ENCODE assay signal across 22 cellular contexts in genomic region chr6:61586934-61587537, GRCh38.
"Had no signal": no experiment of that assay in that cellular context is flagged by ENCODE, and none has a peak within 500 bp of the region (broad histone marks: within the 10 kb centered on the region; RNA-seq: fewer than 3 reads in every experiment).

No MANE protein-coding gene starts in this region.

- H3K4me1 Mint-ChIP-seq: activated naive CD8-positive, alpha-beta T cell treated with anti-CD3 and anti-CD28 coated beads, Interleukin-2, amount 50 U/mL, for 24 hours; naive thymus-derived CD4-positive, alpha-beta T cell; neural crest cell had no signal

- H3K9me3 ChIP-seq: body of pancreas, lower lobe of right lung, tibial artery had no signal

- H3K4me3 ChIP-seq: body of pancreas, cardiac muscle cell, lower lobe of right lung, tibial artery had no signal

- H3K36me3 Mint-ChIP-seq: naive thymus-derived CD4-positive, alpha-beta T cell had no signal

- H3K4me1 ChIP-seq: body of pancreas, foreskin keratinocyte, lower lobe of right lung, tibial artery had no signal

- ATAC-seq: activated CD8-positive, alpha-beta T cell treated with anti-CD3 and anti-CD28 coated beads, Interleukin-2, amount 10 ng/mL, durations not matched to agents 7 days and 5 days; activated naive CD8-positive, alpha-beta T cell treated with anti-CD3 and anti-CD28 coated beads, Interleukin-2, amount 50 U/mL, for 24 hours; body of pancreas; foreskin keratinocyte; left colon; lower lobe of right lung; naive thymus-derived CD4-positive, alpha-beta T cell; stimulated activated naive CD8-positive, alpha-beta T cell treated with anti-CD3 and anti-CD28 coated beads, Interleukin-15, Interleukin-2, amounts not matched to agents 100 U/mL and 50 U/mL, for 24 hours had no signal

- H3K27ac ChIP-seq: body of pancreas, cardiac muscle cell, foreskin keratinocyte, lower lobe of right lung, tibial artery had no signal

- H3K27me3 Mint-ChIP-seq: activated naive CD8-positive, alpha-beta T cell treated with anti-CD3 and anti-CD28 coated beads, Interleukin-2, amount 50 U/mL, for 24 hours; naive thymus-derived CD4-positive, alpha-beta T cell; progenitor cell of endocrine pancreas had no signal

- H3K36me3 ChIP-seq: cardiac muscle cell, lower lobe of right lung, tibial artery had no signal

- H3K27ac Mint-ChIP-seq: activated CD8-positive, alpha-beta T cell treated with anti-CD3 and anti-CD28 coated beads, Interleukin-2, amount 10 ng/mL, durations not matched to agents 7 days and 5 days; activated naive CD8-positive, alpha-beta T cell treated with anti-CD3 and anti-CD28 coated beads, Interleukin-2, amount 50 U/mL, for 24 hours; activated T-helper 1 cell treated with anti-CD3 and anti-CD28 coated beads, Interleukin-12 subunit alpha, Interleukin-12 subunit beta, Interleukin-2, Interleukin-4 antibody, amounts not matched to agents 30 ng/mL and 10 ng/mL and 1 ng/mL, durations not matched to agents 14 hours and 24 hours and 36 hours; naive thymus-derived CD4-positive, alpha-beta T cell; progenitor cell of endocrine pancreas; T-helper 1 cell treated with Interleukin-12 subunit alpha and Interleukin-12 subunit beta and Interleukin-4 antibody, amounts not matched to agents 30 μg/mL and 1 μg/mL, for 36 hours had no signal

- DNase-seq: activated CD4-positive, alpha-beta T cell treated with anti-CD3 and anti-CD28 coated beads for 1 hour; activated CD4-positive, alpha-beta T cell treated with anti-CD3 and anti-CD28 coated beads, Interleukin-2, amount 50 U/mL, for 1 hour; activated CD8-positive, alpha-beta T cell treated with anti-CD3 and anti-CD28 coated beads, Interleukin-2, amount 10 ng/mL, durations not matched to agents 7 days and 5 days; activated gamma-delta T cell; activated naive CD4-positive, alpha-beta T cell treated with anti-CD3 and anti-CD28 coated beads, Interleukin-2, amount 50 U/mL, for 16 hours; activated naive CD8-positive, alpha-beta T cell treated with anti-CD3 and anti-CD28 coated beads, Interleukin-2, amount 50 U/mL, for 24 hours; body of pancreas; effector CD4-positive, alpha-beta T cell; foreskin keratinocyte; islet precursor cell; left colon; lower lobe of right lung; naive thymus-derived CD4-positive, alpha-beta T cell; stimulated activated CD4-positive, alpha-beta T cell treated with anti-CD3 and anti-CD28 coated beads, Interleukin-4, amount 100 ng/mL, for 24 hours; stimulated activated naive CD8-positive, alpha-beta T cell treated with anti-CD3 and anti-CD28 coated beads, Interleukin-15, Interleukin-2, amounts not matched to agents 100 U/mL and 50 U/mL, for 24 hours; T1000; tibial artery had no signal

- H3K9me3 Mint-ChIP-seq: neural crest cell had no signal

- H3K4me3 Mint-ChIP-seq: activated CD8-positive, alpha-beta T cell treated with anti-CD3 and anti-CD28 coated beads, Interleukin-2, amount 10 ng/mL, durations not matched to agents 7 days and 5 days; activated naive CD8-positive, alpha-beta T cell treated with anti-CD3 and anti-CD28 coated beads, Interleukin-2, amount 50 U/mL, for 24 hours; activated T-helper 1 cell treated with anti-CD3 and anti-CD28 coated beads, Interleukin-12 subunit alpha, Interleukin-12 subunit beta, Interleukin-2, Interleukin-4 antibody, amounts not matched to agents 30 ng/mL and 10 ng/mL and 1 ng/mL, durations not matched to agents 14 hours and 24 hours and 36 hours; naive thymus-derived CD4-positive, alpha-beta T cell; neural crest cell; T-helper 1 cell treated with Interleukin-12 subunit alpha and Interleukin-12 subunit beta and Interleukin-4 antibody, amounts not matched to agents 30 μg/mL and 1 μg/mL, for 36 hours had no signal

- H3K27me3 ChIP-seq: body of pancreas, cardiac muscle cell, foreskin keratinocyte, tibial artery had no signal
